In the genomic region with DNA sequence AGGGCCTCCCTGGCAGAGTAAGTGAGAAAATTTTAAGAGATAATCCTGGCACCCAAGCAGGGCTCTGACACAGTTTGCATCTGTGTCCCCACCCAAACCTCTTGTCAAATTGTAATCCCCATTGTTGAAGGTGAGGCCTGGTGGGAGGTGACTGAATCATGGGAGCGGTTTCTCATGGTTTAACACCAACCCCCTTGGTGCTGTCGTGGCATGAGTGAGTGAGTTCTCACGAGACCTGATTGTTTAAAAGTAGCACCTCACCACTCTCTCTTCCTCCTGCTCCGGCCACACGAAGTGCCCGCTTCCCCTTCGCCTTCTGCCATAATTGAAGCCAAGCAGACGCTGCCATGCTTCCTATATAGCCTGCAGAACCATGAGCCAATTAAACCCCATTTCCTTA, we compare ENCODE assay signal across 12 cellular contexts.
A peak's percentile ranks its signal among the peaks of the same experiment; 100 is the strongest.
DNase-seq lines count a peak whose midpoint lies in the region; ATAC-seq and TF ChIP-seq lines count a peak whose summit lies in the region.
"Had no signal": no experiment of that assay in that cellular context is flagged by ENCODE, and none has a peak within 500 bp of the region (broad histone marks: within the 10 kb centered on the region; RNA-seq: fewer than 3 reads in every experiment).

No MANE protein-coding gene starts in this region.

- intact Hi-C loops in adrenal gland (cut with DNase I) = no loop called here

- TF ChIP-seq CTCF in adrenal gland (IDR thresholded peaks at IDR 0.05) (no peak), foreskin fibroblast (IDR thresholded peaks at IDR 0.05; ENCODE audit: low read depth, low read length) (no peak)

- H3K27me3 ChIP-seq in adrenal gland = no peaks in the 10 kb centered on the region
- H3K27me3 ChIP-seq: BLaER1 treated with 17β-estradiol and CSF1 and Interleukin-3, amounts not matched to agents 10 nM and 100 nM; right atrium auricular region had no signal

- no peaks in the 10 kb centered on the region for H3K36me3 ChIP-seq in adrenal gland (replicated peaks in 1 of 2)
- H3K36me3 ChIP-seq: right atrium auricular region had no signal

- DNase-seq in adrenal gland (no peak), midbrain (lab: John Stamatoyannopoulos, UW) (no peak), foreskin fibroblast (no peak)
- DNase-seq in NK-92 treated with Interleukin-12 subunit alpha and Interleukin-12 subunit beta, amount 100 ng/mL, for 24 hours (lab: John Stamatoyannopoulos, UW) = no peak
- DNase-seq: activated effector memory CD4-positive, alpha-beta T cell treated with anti-CD3 and anti-CD28 coated beads, Interleukin-2, amount 50 U/mL, for 16 hours; NCI-H1417 had no signal

- WGBS in adrenal gland, 4 donors = 85 to 96% (median 88%) methylated on average over 8 of the region's 8 CpGs

- no peaks in the 10 kb centered on the region for H3K4me1 ChIP-seq in adrenal gland (replicated peaks in 1 of 2)

- ATAC-seq in GM18520 (IDR thresholded peaks at IDR 0.05; ENCODE audit: unreplicated experiment) (peak; percentile 70), GM21619 (IDR thresholded peaks at IDR 0.05; ENCODE audit: unreplicated experiment) (peak; percentile 77), HG03196 (IDR thresholded peaks at IDR 0.05; ENCODE audit: unreplicated experiment) (peak; percentile 85), esophagus mucosa (peak; percentile 89)

- peaks cover 0 to 3% (median 0%) of the 10 kb centered on the region in 3 donors for H3K9me3 ChIP-seq in adrenal gland (replicated peaks in 1 of 3)
- H3K9me3 ChIP-seq: right atrium auricular region had no signal

- H3K4me3 ChIP-seq in adrenal gland (no peak overlapping the region), foreskin fibroblast (ENCODE audit: low read depth in 1 of 2, low read length in 2 of 2) (no peak overlapping the region)
- H3K4me3 ChIP-seq: BLaER1 treated with 17β-estradiol and CSF1 and Interleukin-3, amounts not matched to agents 10 nM and 100 nM; right atrium auricular region had no signal

- TF ChIP-seq POLR2A in adrenal gland (IDR thresholded peaks at IDR 0.05) = no peak

- no peak overlapping the region for H3K27ac ChIP-seq in adrenal gland
- H3K27ac ChIP-seq: BLaER1 treated with 17β-estradiol and CSF1 and Interleukin-3, amounts not matched to agents 10 nM and 100 nM; right atrium auricular region had no signal
